Comparison of ENCODE assay signal across 16 cellular contexts in genomic region chr13:110652231-110652730, GRCh38. TPM values are rescaled to one million over a fixed set of nuclear protein-coding genes. Genes with fewer than 3 reads are reported as not detected.
DNase-seq lines count a peak whose midpoint lies in the region; ATAC-seq and TF ChIP-seq lines count a peak whose summit lies in the region.
"Had no signal": no experiment of that assay in that cellular context is flagged by ENCODE, and none has a peak within 500 bp of the region (broad histone marks: within the 10 kb centered on the region; RNA-seq: fewer than 3 reads in every experiment).

No MANE protein-coding gene starts in this region.

- peaks cover 1% of the 10 kb centered on the region for H3K36me3 ChIP-seq in H7 (replicated peaks; ENCODE audit: control insufficient read depth, insufficient read depth, low read length)
- peaks cover 7 to 77% of the 10 kb centered on the region in 2 donors for H3K36me3 ChIP-seq in neuronal stem cell (replicated peaks in 1 of 2; ENCODE audit: control insufficient read depth in 2 of 2, insufficient read depth in 2 of 2, low read length in 2 of 2)

- H3K23ac ChIP-seq in neuronal stem cell (ENCODE audit: low read depth, low read length, poor library complexity) = peak overlapping the region; percentile 47

- H3K4ac ChIP-seq in neuronal stem cell (ENCODE audit: low read length) = no peak overlapping the region

- no peaks in the 10 kb centered on the region for H3K4me1 Mint-ChIP-seq in chondrocyte (ENCODE audit: low read depth)
- peaks cover 11% of the 10 kb centered on the region for H3K4me1 Mint-ChIP-seq in activated T-cell treated with anti-CD3 and anti-CD28 coated beads, Interleukin-2, amount 50 U/mL, for 4 hours (ENCODE audit: low read depth)

- no peaks in the 10 kb centered on the region for H3K27me3 Mint-ChIP-seq in chondrocyte (ENCODE audit: low read depth)
- H3K27me3 Mint-ChIP-seq in activated T-cell treated with anti-CD3 and anti-CD28 coated beads, Interleukin-2, amount 50 U/mL, for 4 hours (ENCODE audit: low read depth) = no peaks in the 10 kb centered on the region
- H3K27me3 Mint-ChIP-seq: CD4-positive, alpha-beta T cell had no signal

- no CpG with 5 or more reads among the region's 10 CpGs for WGBS in neuronal stem cell (ENCODE audit: extremely low coverage in 2 of 2, insufficient read length in 2 of 2, insufficient replicate concordance in 1 of 2), 2 donors

- no peak overlapping the region for H2BK120ac ChIP-seq in neuronal stem cell (ENCODE audit: low read depth, low read length)

- ATAC-seq in activated T-cell treated with anti-CD3 and anti-CD28 coated beads, Interleukin-2, amount 50 U/mL, for 4 hours = no peak
- no peak for ATAC-seq in HG03457 (IDR thresholded peaks at IDR 0.05; ENCODE audit: unreplicated experiment)
- ATAC-seq: A549 had no signal

- H3K14ac ChIP-seq in neuronal stem cell (ENCODE audit: low read length) = no peak overlapping the region

- H2AK5ac ChIP-seq in neuronal stem cell (ENCODE audit: low read depth, low read length) = peak overlapping the region; percentile 26

- H3K9me3 Mint-ChIP-seq in chondrocyte (ENCODE audit: low read depth) = no peaks in the 10 kb centered on the region
- H3K9me3 Mint-ChIP-seq in activated T-cell treated with anti-CD3 and anti-CD28 coated beads, Interleukin-2, amount 50 U/mL, for 4 hours = no peaks in the 10 kb centered on the region
- H3K9me3 Mint-ChIP-seq: CD4-positive, alpha-beta T cell had no signal

- no peak overlapping the region for H2BK12ac ChIP-seq in neuronal stem cell (ENCODE audit: low read length)

- peaks cover 0 to 2% of the 10 kb centered on the region in 2 donors for H3K9me3 ChIP-seq in neuronal stem cell (replicated peaks in 1 of 2; ENCODE audit: control insufficient read depth in 2 of 2, insufficient read depth in 1 of 2, low read depth in 1 of 2, low read length in 2 of 2)
- H3K9me3 ChIP-seq: A549 had no signal

- H3K27ac ChIP-seq in neuronal stem cell (replicated peaks; ENCODE audit: low read length) = no peak overlapping the region
- H3K27ac ChIP-seq: A549, PC-9, SK-N-MC had no signal

- H2AFZ ChIP-seq in neuronal stem cell (ENCODE audit: low read length) = no peak overlapping the region
- H2AFZ ChIP-seq: PC-9 had no signal

- peaks cover 13% of the 10 kb centered on the region for H3K36me3 Mint-ChIP-seq in chondrocyte (ENCODE audit: low read depth)
- peaks cover 37% of the 10 kb centered on the region for H3K36me3 Mint-ChIP-seq in activated T-cell treated with anti-CD3 and anti-CD28 coated beads, Interleukin-2, amount 50 U/mL, for 4 hours (ENCODE audit: insufficient read depth)

- no peak overlapping the region for H4K91ac ChIP-seq in neuronal stem cell (ENCODE audit: low read depth, low read length, poor library complexity)

- H3K27ac Mint-ChIP-seq in chondrocyte (ENCODE audit: unreplicated experiment) = peak overlapping the region; percentile 2
- H3K27ac Mint-ChIP-seq: CD4-positive, alpha-beta T cell had no signal

- TF ChIP-seq CTCF in chondrocyte (IDR thresholded peaks at IDR 0.05) = no peak

- H3K27me3 ChIP-seq in H7 (ENCODE audit: control insufficient read depth, insufficient read depth, low read length) (no peaks in the 10 kb centered on the region), neuronal stem cell (ENCODE audit: control insufficient read depth in 3 of 3, insufficient read depth in 3 of 3, low read depth in 1 of 3, low read length in 3 of 3) (peaks cover 0 to 2% (median 0%) of the 10 kb centered on the region in 3 experiments)

- peaks cover 2% of the 10 kb centered on the region for H3K79me1 ChIP-seq in neuronal stem cell (ENCODE audit: low read depth, low read length)

- H3K4me1 ChIP-seq in neuronal stem cell (ENCODE audit: control insufficient read depth in 2 of 2, insufficient read depth in 1 of 2, low read depth in 1 of 2, low read length in 2 of 2) = peaks cover 0 to 14% of the 10 kb centered on the region in 2 donors
- H3K4me1 ChIP-seq: A549 had no signal

- no peak overlapping the region for H4K8ac ChIP-seq in neuronal stem cell (ENCODE audit: low read depth, low read length)

- no peak overlapping the region for H3K4me2 ChIP-seq in neuronal stem cell (ENCODE audit: insufficient read depth, low read length, poor library complexity, severe bottlenecking)
- H3K4me2 ChIP-seq: A549, PC-9 had no signal

- no peak overlapping the region for H3K4me3 ChIP-seq in H7 (ENCODE audit: insufficient read depth, low read depth, low read length)
- H3K4me3 ChIP-seq in neuronal stem cell (ENCODE audit: low read length in 2 of 2) = no peak overlapping the region
- H3K4me3 ChIP-seq: A549, PC-9, SK-N-MC had no signal

- no peak overlapping the region for H3K9ac ChIP-seq in neuronal stem cell (ENCODE audit: low read depth, low read length, poor library complexity)

- H3K18ac ChIP-seq in neuronal stem cell (ENCODE audit: low read length) = peak overlapping the region; percentile 41

- no peak overlapping the region for H2BK15ac ChIP-seq in neuronal stem cell (ENCODE audit: low read length)

- H2BK5ac ChIP-seq in neuronal stem cell (ENCODE audit: low read length) = no peak overlapping the region

- H3K4me3 Mint-ChIP-seq in chondrocyte (ENCODE audit: unreplicated experiment) = no peak overlapping the region
- no peak overlapping the region for H3K4me3 Mint-ChIP-seq in activated T-cell treated with anti-CD3 and anti-CD28 coated beads, Interleukin-2, amount 50 U/mL, for 4 hours
- H3K4me3 Mint-ChIP-seq: CD4-positive, alpha-beta T cell had no signal

- DNase-seq in DMS79 (lab: John Stamatoyannopoulos, UW) (peak; percentile 82), H7 (peak; percentile 34), chondrocyte (ENCODE audit: low spot score) (peak; percentile 63), neuronal stem cell (ENCODE audit: low spot score) (no peak), cortex of kidney (lab: John Stamatoyannopoulos, UW) (no peak)
- no peak for DNase-seq in activated T-cell treated with anti-CD3 and anti-CD28 coated beads, Interleukin-2, amount 50 U/mL, for 4 hours
- no peak for DNase-seq in activated T-cell treated with anti-CD3 and anti-CD28 coated beads, Interleukin-2, amount 50 U/mL, for 48 hours
- DNase-seq: CD4-positive, alpha-beta T cell; KG1; NCI-H1092 treated with DMSO at 0.1 percent for 48 hours; NCI-H1694; NCI-H2107; PC-9 had no signal

RNA-seq across cellular contexts. Expression of gene NAXD, which starts 36.9 kb away (rescaled TPM):
- 21.0 and 22.8 TPM in 2 replicates for total RNA-seq in H7 (2014; rRNA removed; shearing (Covaris generic))
- 23.5 to 28.4 TPM (median 27.1 TPM) in 3 replicates for total RNA-seq in chondrocyte
- polyA plus RNA-seq in neuronal stem cell (2013, experiment 1 of 2) = 18.7 TPM
- polyA plus RNA-seq in neuronal stem cell (2013, experiment 2 of 2) = 18.2 TPM
- 10 to 100 TPM; 17.8 to 20.5 (median 19.5) TPM for total RNA-seq in activated T-cell treated with anti-CD3 and anti-CD28 coated beads, Interleukin-2, amount 50 U/mL, for 4 hours

RNA-seq across cellular contexts. Expression of gene CARS2, which starts 53.6 kb away (rescaled TPM):
- 40.0 and 44.3 TPM in 2 replicates for total RNA-seq in H7 (2014; rRNA removed; shearing (Covaris generic))
- total RNA-seq in chondrocyte = 50.7 to 60.2 TPM (median 57.9 TPM) in 3 replicates
- 24.9 TPM for polyA plus RNA-seq in neuronal stem cell (2013, experiment 1 of 2)
- 24.3 TPM for polyA plus RNA-seq in neuronal stem cell (2013, experiment 2 of 2)
- 10 to 100 TPM; 72.6 to 97.4 (median 80.3) TPM for total RNA-seq in activated T-cell treated with anti-CD3 and anti-CD28 coated beads, Interleukin-2, amount 50 U/mL, for 4 hours

Comparison
In these comparisons a context has a peak if more than half of its experiments do, and no peak if none do; other contexts are left out.
1. DNase-seq: peak in DMS79 (single experiment), H7 (single experiment) and chondrocyte (single experiment); none in neuronal stem cell (single experiment), cortex of kidney (single experiment), activated T-cell treated with anti-CD3 and anti-CD28 coated beads, Interleukin-2, amount 50 U/mL, for 4 hours (single experiment) and activated T-cell treated with anti-CD3 and anti-CD28 coated beads, Interleukin-2, amount 50 U/mL, for 48 hours (0 of 2).